ENCODE assay signal across 31 cellular contexts in genomic region chr10:78397796-78398195, GRCh38.
"Had no signal": no experiment of that assay in that cellular context is flagged by ENCODE, and none has a peak within 500 bp of the region (broad histone marks: within the 10 kb centered on the region; RNA-seq: fewer than 3 reads in every experiment).

No MANE protein-coding gene starts in this region.

- H3K4me3 Mint-ChIP-seq: activated B cell treated with CpG ODN at 0.5 μM for 24 hours; activated CD4-positive, alpha-beta T cell treated with anti-CD3 and anti-CD28 coated beads for 36 hours; activated naive CD8-positive, alpha-beta T cell treated with anti-CD3 and anti-CD28 coated beads, Interleukin-2, amount 10 ng/mL, durations not matched to agents 7 days and 5 days; activated T-cell treated with anti-CD3 and anti-CD28 coated beads, Interleukin-2, amount 50 U/mL, for 24 hours; activated T-helper 17 cell treated with anti-CD3 and anti-CD28 coated beads, Interleukin-2, amount 50 U/mL, for 72 hours; endodermal cell; natural killer cell treated with Interleukin-12 subunit alpha and Interleukin-12 subunit beta and Interleukin-15 and Interleukin-18, amount 100 ng/mL, for 72 hours; T-helper 2 cell treated with Interferon-gamma antibody and Interleukin-4, amounts not matched to agents 5 μg/mL and 100 μg/mL, for 36 hours had no signal

- H3K4me3 ChIP-seq: body of pancreas, cardiac muscle cell, esophagus squamous epithelium, gastroesophageal sphincter, ovary, psoas muscle, right atrium auricular region, thyroid gland, upper lobe of right lung had no signal

- H3K9me3 ChIP-seq: body of pancreas, esophagus squamous epithelium, gastroesophageal sphincter, neutrophil, ovary, psoas muscle, right atrium auricular region, thyroid gland, upper lobe of right lung had no signal

- H3K27ac ChIP-seq: body of pancreas, cardiac muscle cell, esophagus squamous epithelium, gastroesophageal sphincter, neutrophil, ovary, psoas muscle, right atrium auricular region, thyroid gland, upper lobe of right lung had no signal

- FAIRE-seq: islet of Langerhans, TTC549 had no signal

- H3K27me3 Mint-ChIP-seq: activated CD4-positive, alpha-beta T cell treated with anti-CD3 and anti-CD28 coated beads for 36 hours; activated T-cell treated with anti-CD3 and anti-CD28 coated beads, Interleukin-2, amount 50 U/mL, for 24 hours; activated T-helper 17 cell treated with anti-CD3 and anti-CD28 coated beads, Interleukin-2, amount 50 U/mL, for 72 hours had no signal

- H3K36me3 Mint-ChIP-seq: activated naive CD8-positive, alpha-beta T cell treated with anti-CD3 and anti-CD28 coated beads, Interleukin-2, amount 10 ng/mL, durations not matched to agents 7 days and 5 days; natural killer cell treated with Interleukin-12 subunit alpha and Interleukin-12 subunit beta and Interleukin-15 and Interleukin-18, amount 100 ng/mL, for 72 hours had no signal

- H3K4me1 ChIP-seq: body of pancreas, psoas muscle, upper lobe of right lung had no signal

- H3K27me3 ChIP-seq: body of pancreas, cardiac muscle cell, esophagus squamous epithelium, gastroesophageal sphincter, neutrophil, ovary, right atrium auricular region, thyroid gland, upper lobe of right lung had no signal

- H3K27ac Mint-ChIP-seq: activated B cell treated with CpG ODN at 0.5 μM for 24 hours; activated CD4-positive, alpha-beta T cell treated with anti-CD3 and anti-CD28 coated beads for 36 hours; activated naive CD8-positive, alpha-beta T cell treated with anti-CD3 and anti-CD28 coated beads, Interleukin-2, amount 10 ng/mL, durations not matched to agents 7 days and 5 days; activated T-cell treated with anti-CD3 and anti-CD28 coated beads, Interleukin-2, amount 50 U/mL, for 24 hours; activated T-helper 17 cell treated with anti-CD3 and anti-CD28 coated beads, Interleukin-2, amount 50 U/mL, for 72 hours; endodermal cell; natural killer cell treated with Interleukin-12 subunit alpha and Interleukin-12 subunit beta and Interleukin-15 and Interleukin-18, amount 100 ng/mL, for 72 hours; T-helper 2 cell treated with Interferon-gamma antibody and Interleukin-4, amounts not matched to agents 5 μg/mL and 100 μg/mL, for 36 hours had no signal

- H3K36me3 ChIP-seq: cardiac muscle cell, esophagus squamous epithelium, gastroesophageal sphincter, neutrophil, ovary, right atrium auricular region, thyroid gland, upper lobe of right lung had no signal

- H3K4me1 Mint-ChIP-seq: activated B cell treated with CpG ODN at 0.5 μM for 24 hours; activated CD4-positive, alpha-beta T cell treated with anti-CD3 and anti-CD28 coated beads for 36 hours had no signal

- ATAC-seq: activated CD4-positive, alpha-beta T cell treated with anti-CD3 and anti-CD28 coated beads for 36 hours; body of pancreas; gastroesophageal sphincter; left ventricle myocardium superior; psoas muscle; upper lobe of right lung had no signal

- DNase-seq: activated B cell treated with CpG ODN at 0.5 μM for 24 hours; activated CD4-positive, alpha-beta T cell treated with anti-CD3 and anti-CD28 coated beads for 36 hours; activated CD4-positive, alpha-beta T cell treated with anti-CD3 and anti-CD28 coated beads, Interleukin-2, amount 50 U/mL, for 4 hours; activated CD8-positive, alpha-beta memory T cell treated with anti-CD3 and anti-CD28 coated beads for 24 hours; activated CD8-positive, alpha-beta memory T cell treated with anti-CD3 and anti-CD28 coated beads, Interleukin-2, amount 50 U/mL, for 4 hours; activated naive CD4-positive, alpha-beta T cell; activated naive CD8-positive, alpha-beta T cell treated with anti-CD3 and anti-CD28 coated beads, Interleukin-2, amount 10 ng/mL, durations not matched to agents 7 days and 5 days; activated T-cell treated with anti-CD3 and anti-CD28 coated beads, Interleukin-2, amount 50 U/mL, for 24 hours; body of pancreas; cortex of kidney; esophagus squamous epithelium; head of caudate nucleus; left ventricle myocardium superior; mammary epithelial cell; midbrain; ovary; psoas muscle; stimulated activated CD4-positive, alpha-beta T cell treated with anti-CD3 and anti-CD28 coated beads, Interleukin-4, amount 100 ng/mL, for 24 hours; stimulated activated naive CD4-positive, alpha-beta T cell treated with Interleukin-2 at 50 U/mL for 16 hours; upper lobe of right lung had no signal

- H3K9me3 Mint-ChIP-seq: activated B cell treated with CpG ODN at 0.5 μM for 24 hours; activated naive CD8-positive, alpha-beta T cell treated with anti-CD3 and anti-CD28 coated beads, Interleukin-2, amount 10 ng/mL, durations not matched to agents 7 days and 5 days; activated T-cell treated with anti-CD3 and anti-CD28 coated beads, Interleukin-2, amount 50 U/mL, for 24 hours; activated T-helper 17 cell treated with anti-CD3 and anti-CD28 coated beads, Interleukin-2, amount 50 U/mL, for 72 hours; endodermal cell; natural killer cell treated with Interleukin-12 subunit alpha and Interleukin-12 subunit beta and Interleukin-15 and Interleukin-18, amount 100 ng/mL, for 72 hours; T-helper 2 cell treated with Interferon-gamma antibody and Interleukin-4, amounts not matched to agents 5 μg/mL and 100 μg/mL, for 36 hours had no signal
